Comparison of ENCODE assay signal across 22 cellular contexts in the genomic region with DNA sequence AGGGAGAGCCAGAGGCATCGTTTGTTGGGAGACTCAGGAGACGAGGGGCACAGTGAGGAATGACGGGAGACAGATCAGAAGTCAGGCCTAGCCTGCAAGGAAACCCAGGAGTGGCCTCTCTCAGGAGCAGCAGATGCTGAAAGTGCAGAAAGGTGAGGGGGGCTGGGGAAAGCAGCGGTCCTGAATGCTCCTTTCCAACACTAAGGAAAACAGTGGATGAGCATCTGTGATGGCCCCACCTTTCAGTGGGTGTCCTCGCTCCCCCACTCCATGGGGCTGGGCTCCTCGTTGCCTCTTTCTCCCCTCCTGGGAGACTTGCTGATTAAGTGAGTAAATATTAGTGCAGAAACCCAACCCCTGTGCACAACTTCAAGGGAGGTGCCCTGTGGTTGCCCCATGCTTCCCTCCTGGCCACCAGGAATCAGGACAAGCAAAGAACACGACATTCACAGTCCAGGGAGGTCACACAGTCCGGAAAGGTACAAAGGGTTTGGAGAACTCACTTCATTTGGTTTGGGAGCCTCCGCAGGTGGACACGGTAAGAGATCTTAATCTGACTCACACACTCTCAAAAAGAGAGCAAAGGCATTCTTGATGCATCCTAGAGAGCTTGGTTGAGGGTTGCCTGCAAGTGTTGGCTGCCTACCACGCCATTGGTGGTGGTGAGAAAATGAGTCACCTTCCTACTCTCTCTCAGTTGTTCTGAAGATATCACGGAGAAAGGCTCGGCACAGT. TPM values are rescaled to one million over a fixed set of nuclear protein-coding genes. Genes with fewer than 3 reads are reported as not detected.
DNase-seq lines count a peak whose midpoint lies in the region; ATAC-seq and TF ChIP-seq lines count a peak whose summit lies in the region.
"Had no signal": no experiment of that assay in that cellular context is flagged by ENCODE, and none has a peak within 500 bp of the region (broad histone marks: within the 10 kb centered on the region; RNA-seq: fewer than 3 reads in every experiment).

No MANE protein-coding gene starts in this region.

- H3K27me3 ChIP-seq in mammary epithelial cell (ENCODE audit: insufficient read depth, low read length) (no peaks in the 10 kb centered on the region), endodermal cell (ENCODE audit: control insufficient read depth, insufficient read depth, low read length, poor library complexity, severe bottlenecking) (peaks cover 6% of the 10 kb centered on the region)

- H3K4me3 ChIP-seq in mammary epithelial cell (replicated peaks in 1 of 3; ENCODE audit: insufficient read depth in 1 of 3, low read depth in 2 of 3, low read length in 3 of 3) = no peak overlapping the region
- no peak overlapping the region for H3K4me3 ChIP-seq in endodermal cell (ENCODE audit: low read length)
- H3K4me3 ChIP-seq: heart left ventricle had no signal

- H3K79me2 ChIP-seq in mammary epithelial cell (ENCODE audit: insufficient read depth, low read length) = no peaks in the 10 kb centered on the region

- DNase-seq in DMS79 (lab: John Stamatoyannopoulos, UW) (peak; percentile 13), DMS79 treated with DMSO at 0.1 percent for 48 hours (lab: John Stamatoyannopoulos, UW) (no peak), MCF 10A (ENCODE audit: unreplicated experiment) (peak; percentile 14), mammary epithelial cell (no peak), endodermal cell (peak; percentile 38), cerebellar cortex (ENCODE audit: low spot score) (no peak)
- no peak for DNase-seq in stimulated activated naive CD8-positive, alpha-beta T cell treated with anti-CD3 and anti-CD28 coated beads, Interleukin-15, amount 100 ng/mL, for 72 hours
- DNase-seq in effector CD8-positive, alpha-beta T cell (lab: John Stamatoyannopoulos, UW) = no peak
- DNase-seq: CD4-positive, alpha-beta T cell; cerebellar nuclear complex; H9; heart left ventricle; Karpas-422; naive B cell had no signal

- no peaks in the 10 kb centered on the region for H3K36me3 ChIP-seq in mammary epithelial cell (ENCODE audit: insufficient read depth, low read length)
- no peaks in the 10 kb centered on the region for H3K36me3 ChIP-seq in endodermal cell (ENCODE audit: control insufficient read depth, insufficient read depth, low read length)
- H3K36me3 ChIP-seq: heart left ventricle had no signal

- peaks cover 60% of the 10 kb centered on the region for H3K27me3 Mint-ChIP-seq in MCF 10A (ENCODE audit: insufficient read depth, unreplicated experiment)
- H3K27me3 Mint-ChIP-seq in endodermal cell (ENCODE audit: insufficient read depth) = peaks cover 20% of the 10 kb centered on the region
- peaks cover 26% of the 10 kb centered on the region for H3K27me3 Mint-ChIP-seq in stimulated activated naive CD8-positive, alpha-beta T cell treated with anti-CD3 and anti-CD28 coated beads, Interleukin-15, amount 100 ng/mL, for 72 hours

- no peak for TF ChIP-seq CTCF in MCF 10A (IDR thresholded peaks at IDR 0.05; ENCODE audit: unreplicated experiment)
- no peak for TF ChIP-seq CTCF in mammary epithelial cell (conservative IDR thresholded peaks at IDR 0.05 in 1 of 2, IDR thresholded peaks at IDR 0.05 in 1 of 2; ENCODE audit: extremely low read depth in 1 of 2, insufficient read depth in 1 of 2, low read depth in 1 of 2, low read length in 2 of 2)
- no peak for TF ChIP-seq CTCF in endodermal cell (conservative IDR thresholded peaks at IDR 0.05)

- no peaks in the 10 kb centered on the region for H3K9me3 Mint-ChIP-seq in MCF 10A (ENCODE audit: unreplicated experiment)
- H3K9me3 Mint-ChIP-seq in endodermal cell = no peaks in the 10 kb centered on the region
- no peaks in the 10 kb centered on the region for H3K9me3 Mint-ChIP-seq in stimulated activated naive CD8-positive, alpha-beta T cell treated with anti-CD3 and anti-CD28 coated beads, Interleukin-15, amount 100 ng/mL, for 72 hours
- H3K9me3 Mint-ChIP-seq: CD4-positive, alpha-beta T cell; H9; memory B cell; naive B cell had no signal

- BruUV-seq in MCF 10A (replicated peaks; lab: Mats Ljungman, UMichigan) (no TSS peak), mammary epithelial cell (replicated peaks; lab: Mats Ljungman, UMichigan) (no TSS peak)

- H3K9me3 ChIP-seq in mammary epithelial cell (replicated peaks; ENCODE audit: insufficient read depth, low read length) (no peaks in the 10 kb centered on the region), endodermal cell (ENCODE audit: control insufficient read depth, low read length) (no peaks in the 10 kb centered on the region)
- H3K9me3 ChIP-seq: heart left ventricle had no signal

- no peaks in the 10 kb centered on the region for H4K20me1 ChIP-seq in mammary epithelial cell (ENCODE audit: insufficient read depth, low read length)

- intact Hi-C loops in MCF 10A (cut with micrococcal nuclease) (no loop called here), mammary epithelial cell (cut with micrococcal nuclease) (no loop called here)

- H3K36me3 Mint-ChIP-seq in MCF 10A (ENCODE audit: insufficient read depth, unreplicated experiment) = no peaks in the 10 kb centered on the region
- no peaks in the 10 kb centered on the region for H3K36me3 Mint-ChIP-seq in endodermal cell (ENCODE audit: low read depth)
- H3K36me3 Mint-ChIP-seq: activated naive CD8-positive, alpha-beta T cell; memory B cell; naive B cell had no signal

- CTCF ChIA-PET in MCF 10A (lab: Yijun Ruan, JAX) (no interaction called here), mammary epithelial cell (lab: Charles Lee; ENCODE audit: low non-redundant PET) (no interaction called here)

- H3K9ac ChIP-seq in mammary epithelial cell (ENCODE audit: insufficient read depth, low read length) (no peak overlapping the region), endodermal cell (ENCODE audit: extremely low read depth, low read length, poor library complexity, severe bottlenecking) (no peak overlapping the region)

- dilution Hi-C loops in mammary epithelial cell (cut with HindIII; ENCODE audit: low sequenced_read_pairs) = no loop called here

- H3K27ac Mint-ChIP-seq in MCF 10A (ENCODE audit: low read depth, unreplicated experiment) (no peak overlapping the region), endodermal cell (no peak overlapping the region)
- no peak overlapping the region for H3K27ac Mint-ChIP-seq in stimulated activated naive CD8-positive, alpha-beta T cell treated with anti-CD3 and anti-CD28 coated beads, Interleukin-15, amount 100 ng/mL, for 72 hours
- H3K27ac Mint-ChIP-seq: activated naive CD8-positive, alpha-beta T cell; CD4-positive, alpha-beta T cell; H9; memory B cell; naive B cell had no signal

- no peak overlapping the region for H3K4me3 Mint-ChIP-seq in MCF 10A (ENCODE audit: unreplicated experiment)
- H3K4me3 Mint-ChIP-seq in endodermal cell = no peak overlapping the region
- no peak overlapping the region for H3K4me3 Mint-ChIP-seq in stimulated activated naive CD8-positive, alpha-beta T cell treated with anti-CD3 and anti-CD28 coated beads, Interleukin-15, amount 100 ng/mL, for 72 hours
- H3K4me3 Mint-ChIP-seq: activated naive CD8-positive, alpha-beta T cell; CD4-positive, alpha-beta T cell; H9; memory B cell had no signal

- POLR2A ChIA-PET in MCF 10A (lab: Yijun Ruan, JAX) = no interaction called here

- H3K27ac ChIP-seq in mammary epithelial cell (ENCODE audit: insufficient read depth, low read depth, low read length) = no peak overlapping the region
- H3K27ac ChIP-seq in endodermal cell (ENCODE audit: low read depth, low read length) = no peak overlapping the region
- H3K27ac ChIP-seq: 22Rv1, heart left ventricle had no signal

- H3K4me1 ChIP-seq in mammary epithelial cell (ENCODE audit: insufficient read depth, low read length) (no peaks in the 10 kb centered on the region), endodermal cell (ENCODE audit: control insufficient read depth, insufficient read depth, low read length) (no peaks in the 10 kb centered on the region)
- H3K4me1 ChIP-seq: heart left ventricle had no signal

- H3K4me2 ChIP-seq in mammary epithelial cell (ENCODE audit: insufficient read depth, low read depth, low read length) = no peak overlapping the region

- no peaks in the 10 kb centered on the region for H3K4me1 Mint-ChIP-seq in MCF 10A (ENCODE audit: insufficient read depth, unreplicated experiment)
- peaks cover 16% of the 10 kb centered on the region for H3K4me1 Mint-ChIP-seq in endodermal cell
- H3K4me1 Mint-ChIP-seq in stimulated activated naive CD8-positive, alpha-beta T cell treated with anti-CD3 and anti-CD28 coated beads, Interleukin-15, amount 100 ng/mL, for 72 hours = no peaks in the 10 kb centered on the region
- H3K4me1 Mint-ChIP-seq: memory B cell, naive B cell had no signal

- H2AFZ ChIP-seq in mammary epithelial cell (ENCODE audit: low read depth, low read length) = no peak overlapping the region

- WGBS in mammary epithelial cell (ENCODE audit: low coverage, missing lambda C conversion rate) = 53% methylated on average over 5 of the region's 13 CpGs
- 79 to 87% methylated on average over 9 to 13 of the region's 13 CpGs for WGBS in endodermal cell (ENCODE audit: insufficient coverage in 1 of 2, insufficient read length in 1 of 2), 2 experiments

- in situ Hi-C loops in mammary epithelial cell (cut with MboI; ENCODE audit: low sequenced_read_pairs in 2 of 2) = no loop called here

- ATAC-seq in stimulated activated naive CD8-positive, alpha-beta T cell treated with anti-CD3 and anti-CD28 coated beads, Interleukin-15, amount 100 ng/mL, for 72 hours = peak; percentile 57
- ATAC-seq: heart left ventricle had no signal

RNA-seq across cellular contexts. Expression of a gene that starts 9.7 kb away (rescaled TPM):
- not detected in 2 replicates for total RNA-seq in MCF 10A (2022)
- not detected for total RNA-seq in mammary epithelial cell
- polyA plus RNA-seq in mammary epithelial cell = not detected
- not detected for polyA minus RNA-seq in mammary epithelial cell
- total RNA-seq in endodermal cell = under 1 TPM; 0.24 to 0.26 TPM
- polyA plus RNA-seq in endodermal cell (2013, experiment 1 of 2) = 0.53 TPM
- polyA plus RNA-seq in endodermal cell (2013, experiment 2 of 2) = not detected
- total RNA-seq: astrocyte; CD4-positive, alpha-beta T cell; epithelial cell of proximal tubule; H9; heart left ventricle; OCI-LY7; T-helper 2 cell treated with Interferon-gamma antibody and Interleukin-4, amounts not matched to agents 100 ng/mL and 5 ng/mL, for 36 hours had no signal

RNA-seq across cellular contexts. Expression of a gene that starts 37.5 kb away (rescaled TPM):
- total RNA-seq in MCF 10A (2022) (not detected in 2 replicates), mammary epithelial cell (not detected), endodermal cell (1 to 10 TPM in 1 of 2 donors, not detected in 1; 1.4 TPM)
- not detected for polyA plus RNA-seq in mammary epithelial cell
- not detected for polyA minus RNA-seq in mammary epithelial cell
- polyA plus RNA-seq in endodermal cell (2013, experiment 1 of 2) = 0.25 TPM
- polyA plus RNA-seq in endodermal cell (2013, experiment 2 of 2) = not detected
- total RNA-seq: astrocyte; CD4-positive, alpha-beta T cell; epithelial cell of proximal tubule; H9; heart left ventricle; OCI-LY7; T-helper 2 cell treated with Interferon-gamma antibody and Interleukin-4, amounts not matched to agents 100 ng/mL and 5 ng/mL, for 36 hours; ureter had no signal
- polyA plus RNA-seq: heart left ventricle had no signal

RNA-seq across cellular contexts. Expression of a gene that starts 56.1 kb away (rescaled TPM):
- total RNA-seq in MCF 10A (2022) (not detected in 2 replicates), mammary epithelial cell (not detected), endodermal cell (not detected)
- not detected for polyA plus RNA-seq in mammary epithelial cell
- not detected for polyA minus RNA-seq in mammary epithelial cell
- polyA plus RNA-seq in endodermal cell (2013, experiment 1 of 2) = not detected
- polyA plus RNA-seq in endodermal cell (2013, experiment 2 of 2) = not detected
- total RNA-seq: astrocyte; CD4-positive, alpha-beta T cell; epithelial cell of proximal tubule; H9; heart left ventricle; OCI-LY7; T-helper 2 cell treated with Interferon-gamma antibody and Interleukin-4, amounts not matched to agents 100 ng/mL and 5 ng/mL, for 36 hours; ureter had no signal
- polyA plus RNA-seq: heart left ventricle had no signal

Comparison
In these comparisons a context has a peak if more than half of its experiments do, and no peak if none do; other contexts are left out.
1. DNase-seq: peak in DMS79 (single experiment), MCF 10A (single experiment) and endodermal cell (single experiment); none in DMS79 treated with DMSO at 0.1 percent for 48 hours (single experiment), mammary epithelial cell (single experiment), stimulated activated naive CD8-positive, alpha-beta T cell treated with anti-CD3 and anti-CD28 coated beads, Interleukin-15, amount 100 ng/mL, for 72 hours (0 of 2), effector CD8-positive, alpha-beta T cell (single experiment) and cerebellar cortex (single experiment).